Comparison of ENCODE assay signal across 9 cellular contexts in the genomic region with DNA sequence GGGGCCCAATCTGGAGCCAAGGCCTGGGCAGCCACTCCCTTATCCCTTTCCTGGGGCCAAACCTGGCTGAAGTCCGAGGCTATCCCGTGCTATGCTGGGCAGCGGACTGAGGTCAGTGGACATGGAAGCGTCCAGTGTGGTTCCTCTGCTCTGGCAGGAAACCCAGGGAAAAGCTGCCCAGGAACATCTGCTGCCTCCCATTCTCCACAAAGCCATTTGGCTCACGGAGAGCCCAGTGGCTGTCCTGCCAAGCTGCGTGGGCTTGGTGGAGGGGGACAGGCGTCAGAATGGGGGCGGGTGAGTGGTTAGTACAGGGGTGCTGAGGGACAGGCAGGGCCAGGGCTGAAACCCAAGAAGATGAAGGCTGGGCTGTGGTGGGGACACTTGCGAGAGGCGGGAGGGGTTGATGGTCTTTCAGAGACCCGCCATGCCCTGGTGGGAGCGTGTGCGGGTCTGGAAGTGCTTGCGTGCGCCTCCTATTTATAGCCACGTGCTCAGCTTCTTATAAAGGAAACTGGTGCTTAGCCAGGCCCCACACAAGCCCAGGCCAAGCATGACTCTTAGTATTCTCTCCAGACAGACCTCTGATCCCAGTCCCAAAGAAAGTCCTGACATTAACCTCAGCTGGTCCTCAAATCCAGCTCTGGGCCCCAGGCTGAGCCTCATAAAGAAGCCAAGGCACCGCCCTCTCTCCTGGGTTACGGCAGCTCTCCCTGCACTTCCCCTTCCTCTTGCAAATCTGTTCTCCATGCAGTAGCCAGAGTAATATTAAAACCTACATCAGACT. TPM values are rescaled to one million over a fixed set of nuclear protein-coding genes. Genes with fewer than 3 reads are reported as not detected.
DNase-seq lines count a peak whose midpoint lies in the region; ATAC-seq and TF ChIP-seq lines count a peak whose summit lies in the region.
"Had no signal": no experiment of that assay in that cellular context is flagged by ENCODE, and none has a peak within 500 bp of the region (broad histone marks: within the 10 kb centered on the region; RNA-seq: fewer than 3 reads in every experiment).

No MANE protein-coding gene starts in this region.

- H3K4me3 Mint-ChIP-seq in CD14-positive monocyte: peak overlapping the region in 1 of 2 donors; percentile 60

- WGBS in right cardiac atrium: 26% methylated on average over 18 of the region's 18 CpGs

- H3K27me3 Mint-ChIP-seq in CD14-positive monocyte (ENCODE audit: low read depth in 3 of 3): peaks cover 0 to 8% (median 5%) of the 10 kb centered on the region in 3 donors

- H3K4me3 ChIP-seq in right cardiac atrium (ENCODE audit: low read length) (no peak overlapping the region), rectal smooth muscle tissue (ENCODE audit: low read length) (no peak overlapping the region)

- peaks cover 25% of the 10 kb centered on the region for H3K4me1 Mint-ChIP-seq in CD14-positive monocyte

- H3K36me3 Mint-ChIP-seq in CD14-positive monocyte: no peaks in the 10 kb centered on the region

- peak overlapping the region in 5 of 7 donors; percentile 20 to 79 (median 62) for H3K27ac Mint-ChIP-seq in CD14-positive monocyte

- peaks cover 0 to 2% (median 0%) of the 10 kb centered on the region in 7 donors for H3K9me3 Mint-ChIP-seq in CD14-positive monocyte

- peak; percentile 88 for ATAC-seq in right cardiac atrium
- no peak for ATAC-seq in GM18861 (IDR thresholded peaks at IDR 0.05; ENCODE audit: unreplicated experiment)

- H3K4me1 ChIP-seq in right cardiac atrium (ENCODE audit: control insufficient read depth, insufficient read depth, low read length) (peaks cover 8% of the 10 kb centered on the region), rectal smooth muscle tissue (ENCODE audit: control insufficient read depth, insufficient read depth, low read length) (no peaks in the 10 kb centered on the region)

- H3K9me3 ChIP-seq in right cardiac atrium (ENCODE audit: control insufficient read depth, low read length): no peaks in the 10 kb centered on the region

- H3K9ac ChIP-seq in rectal smooth muscle tissue (ENCODE audit: low read length): no peak overlapping the region

- no peaks in the 10 kb centered on the region for H3K36me3 ChIP-seq in rectal smooth muscle tissue (ENCODE audit: control insufficient read depth, insufficient read depth, low read length)

- H3K27me3 ChIP-seq in right cardiac atrium (ENCODE audit: control insufficient read depth, insufficient read depth): no peaks in the 10 kb centered on the region
- H3K27me3 ChIP-seq in rectal smooth muscle tissue (ENCODE audit: control insufficient read depth, insufficient read depth, low read length): no peaks in the 10 kb centered on the region

- H3K27ac ChIP-seq in right cardiac atrium (ENCODE audit: low read length) (peak overlapping the region; percentile 82), rectal smooth muscle tissue (ENCODE audit: low read depth, low read length) (peak overlapping the region; percentile 7)
- H3K27ac ChIP-seq: C4-2B had no signal

- DNase-seq in CD14-positive monocyte (ENCODE audit: low spot score) (no peak), anterior cingulate cortex (lab: John Stamatoyannopoulos, UW) (peak in 56 of 58 donors; percentile 10 to 95 (median 78)), right cardiac atrium (peak; percentile 91 to 94 (median 93)), NCI-H1105 (lab: John Stamatoyannopoulos, UW) (no peak), NCI-H2171 (lab: John Stamatoyannopoulos, UW) (no peak)
- no peak for DNase-seq in activated CD4-positive, alpha-beta T cell treated with anti-CD3 and anti-CD28 coated beads for 4 hours

- intact Hi-C loops in CD14-positive monocyte (cut with micrococcal nuclease): no loop called here
- intact Hi-C loops in right cardiac atrium (cut with DNase I): no loop called here

- no peak for TF ChIP-seq CTCF in CD14-positive monocyte (IDR thresholded peaks at IDR 0.05)

RNA-seq across cellular contexts. Expression of gene SLC6A7, which starts 9.4 kb away (rescaled TPM):
- polyA plus RNA-seq in CD14-positive monocyte: not detected
- not detected for total RNA-seq in right cardiac atrium
- not detected for polyA plus RNA-seq in right cardiac atrium

RNA-seq across cellular contexts. Expression of gene CDX1, which starts 13.9 kb away (rescaled TPM):
- polyA plus RNA-seq in CD14-positive monocyte (not detected), right cardiac atrium (0.09 TPM)
- under 1 TPM in 1 of 4 donors, not detected in 3; 0.23 TPM for total RNA-seq in right cardiac atrium

RNA-seq across cellular contexts. Expression of gene PDGFRB, which starts 24.8 kb away (rescaled TPM):
- under 1 TPM; 0.04 to 0.20 TPM for polyA plus RNA-seq in CD14-positive monocyte
- total RNA-seq in right cardiac atrium: 10 to 100 TPM; 42.7 to 68.0 (median 46.4) TPM
- polyA plus RNA-seq in right cardiac atrium: 24.6 TPM

Comparison
In these comparisons a context has a peak if more than half of its experiments do, and no peak if none do; other contexts are left out.
1. DNase-seq: peak in anterior cingulate cortex (56 of 58) and right cardiac atrium (3 of 3); none in CD14-positive monocyte (single experiment), NCI-H1105 (single experiment), activated CD4-positive, alpha-beta T cell treated with anti-CD3 and anti-CD28 coated beads for 4 hours (0 of 2) and NCI-H2171 (single experiment).
2. RNA of gene PDGFRB, which starts 24.8 kb away (polyA plus RNA-seq): 24.6 TPM in right cardiac atrium (single experiment); 0.04 to 0.20 TPM in CD14-positive monocyte; every median in the first group is over 10 times any median in the second.